Comparison of ENCODE assay signal across 1 cellular context in genomic region chr11:119368121-119369034, GRCh38.
A peak's percentile ranks its signal among the peaks of the same experiment; 100 is the strongest.
TF ChIP-seq lines count a peak whose summit lies in the region.

No MANE protein-coding gene starts in this region.

TF ChIP-seq in HepG2, 621 proteins besides CTCF, POLR2A, EP300 and RAD21 (continued from another document and continues in another):
- TF ChIP-seq RERE (CRISPR knock-in tag; IDR thresholded peaks at IDR 0.05; ENCODE audit: low read depth) (peak; percentile 60; the same call in 1 of the 2 replicates), RELA (CRISPR knock-in tag; IDR thresholded peaks at IDR 0.05) (no peak), ZNF343 (CRISPR knock-in tag; IDR thresholded peaks at IDR 0.05) (no peak), KMT2B (CRISPR knock-in tag; IDR thresholded peaks at IDR 0.05) (no peak), IRX3 (CRISPR knock-in tag; IDR thresholded peaks at IDR 0.05; ENCODE audit: borderline replicate concordance, low read depth) (0 out of 2 replicates have a peak, but pooled peaks have one; percentile 25), RFXANK (CRISPR knock-in tag; IDR thresholded peaks at IDR 0.05) (no peak), ZNF44 (CRISPR knock-in tag; IDR thresholded peaks at IDR 0.05) (no peak), ZIK1 (CRISPR knock-in tag; IDR thresholded peaks at IDR 0.05; ENCODE audit: borderline replicate concordance, low read depth) (peak; percentile 53; the same call in 1 of the 2 replicates), ZSCAN29 (CRISPR knock-in tag; conservative IDR thresholded peaks at IDR 0.05) (peak; percentile 59; the same call in 1 of the 2 replicates), ZNF280D (CRISPR knock-in tag; IDR thresholded peaks at IDR 0.05) (no peak), CAMTA2 (CRISPR knock-in tag; IDR thresholded peaks at IDR 0.05; ENCODE audit: borderline replicate concordance) (no peak), DPF2 (CRISPR knock-in tag; IDR thresholded peaks at IDR 0.05; ENCODE audit: borderline replicate concordance, low read depth) (0 out of 2 replicates have a peak, but pooled peaks have one; percentile 42), HMGA1 (CRISPR knock-in tag; conservative IDR thresholded peaks at IDR 0.05) (no peak), SATB2 (CRISPR knock-in tag; IDR thresholded peaks at IDR 0.05) (0 out of 2 replicates have a peak, but pooled peaks have one; percentile 55), MED13 (CRISPR knock-in tag; IDR thresholded peaks at IDR 0.05) (peak; percentile 69; the same call in 1 of the 2 replicates), HBP1 (CRISPR knock-in tag; IDR thresholded peaks at IDR 0.05; ENCODE audit: low read depth) (no peak), SNAPC2 (CRISPR knock-in tag; IDR thresholded peaks at IDR 0.05) (peak; percentile 55; the same call in 1 of the 2 replicates), MNT (IDR thresholded peaks at IDR 0.05) (no peak), CREBL2 (CRISPR knock-in tag; IDR thresholded peaks at IDR 0.05; ENCODE audit: borderline replicate concordance) (no peak), RBAK (CRISPR knock-in tag; IDR thresholded peaks at IDR 0.05) (no peak), SSRP1 (CRISPR knock-in tag; IDR thresholded peaks at IDR 0.05) (no peak), ZFAT (CRISPR knock-in tag; conservative IDR thresholded peaks at IDR 0.05) (no peak), HNRNPH1 (optimal IDR thresholded peaks at IDR 0.05; ENCODE audit: low read depth, low read length) (no peak), ATRX (CRISPR knock-in tag; IDR thresholded peaks at IDR 0.05; ENCODE audit: borderline replicate concordance) (no peak), ZFP36 (IDR thresholded peaks at IDR 0.05; ENCODE audit: borderline replicate concordance, low read depth, low read length, partially characterized antibody) (no peak), ZNF235 (CRISPR knock-in tag; IDR thresholded peaks at IDR 0.05; ENCODE audit: borderline replicate concordance) (no peak), KDM5A (IDR thresholded peaks at IDR 0.05; ENCODE audit: borderline replicate concordance, low read length) (no peak), PHF21A (CRISPR knock-in tag; IDR thresholded peaks at IDR 0.05) (peak; percentile 97), ZFP62 (CRISPR knock-in tag; IDR thresholded peaks at IDR 0.05) (no peak), ZNF3 (CRISPR knock-in tag; IDR thresholded peaks at IDR 0.05) (no peak), ZNF775 (CRISPR knock-in tag; IDR thresholded peaks at IDR 0.05; ENCODE audit: borderline replicate concordance) (no peak), ZNF329 (CRISPR knock-in tag; IDR thresholded peaks at IDR 0.05; ENCODE audit: low read depth) (no peak), ZNF740 (CRISPR knock-in tag; IDR thresholded peaks at IDR 0.05) (no peak), EHMT2 (IDR thresholded peaks at IDR 0.05; ENCODE audit: borderline replicate concordance, low read depth, low read length) (no peak), DMTF1 (CRISPR knock-in tag; IDR thresholded peaks at IDR 0.05) (no peak), ZNF547 (CRISPR knock-in tag; IDR thresholded peaks at IDR 0.05) (no peak), ZC3H13 (CRISPR knock-in tag; IDR thresholded peaks at IDR 0.05) (no peak), AKAP8 (CRISPR knock-in tag; IDR thresholded peaks at IDR 0.05) (no peak), ZNF737 (CRISPR knock-in tag; IDR thresholded peaks at IDR 0.05; ENCODE audit: borderline replicate concordance) (no peak), CBX1 (IDR thresholded peaks at IDR 0.05; ENCODE audit: low read depth) (no peak), NFE2 (CRISPR knock-in tag; IDR thresholded peaks at IDR 0.05) (peak; percentile 64; the same call in 1 of the 2 replicates), YEATS4 (CRISPR knock-in tag; IDR thresholded peaks at IDR 0.05; ENCODE audit: borderline replicate concordance) (0 out of 2 replicates have a peak, but pooled peaks have one; percentile 38), ZNF639 (CRISPR knock-in tag; conservative IDR thresholded peaks at IDR 0.05) (0 out of 2 replicates have a peak, but pooled peaks have one; percentile 45), BRD4 (CRISPR knock-in tag; IDR thresholded peaks at IDR 0.05) (no peak), ZNF598 (CRISPR knock-in tag; IDR thresholded peaks at IDR 0.05; ENCODE audit: borderline replicate concordance) (no peak), SIX4 (CRISPR knock-in tag; IDR thresholded peaks at IDR 0.05) (0 out of 2 replicates have a peak, but pooled peaks have one; percentile 26), NPAS2 (CRISPR knock-in tag; IDR thresholded peaks at IDR 0.05; ENCODE audit: borderline replicate concordance) (no peak), NFATC3 (CRISPR knock-in tag; IDR thresholded peaks at IDR 0.05) (no peak), BATF2 (CRISPR knock-in tag; IDR thresholded peaks at IDR 0.05) (no peak), PCBP1 (IDR thresholded peaks at IDR 0.05; ENCODE audit: borderline replicate concordance, low read depth, low read length) (no peak), TOPORS (CRISPR knock-in tag; IDR thresholded peaks at IDR 0.05) (no peak), ZNF724P (CRISPR knock-in tag; IDR thresholded peaks at IDR 0.05; ENCODE audit: borderline replicate concordance) (no peak), ETV6 (CRISPR knock-in tag; conservative IDR thresholded peaks at IDR 0.05) (peak; percentile 7; the same call in 1 of the 2 replicates)
